In the genomic region with DNA sequence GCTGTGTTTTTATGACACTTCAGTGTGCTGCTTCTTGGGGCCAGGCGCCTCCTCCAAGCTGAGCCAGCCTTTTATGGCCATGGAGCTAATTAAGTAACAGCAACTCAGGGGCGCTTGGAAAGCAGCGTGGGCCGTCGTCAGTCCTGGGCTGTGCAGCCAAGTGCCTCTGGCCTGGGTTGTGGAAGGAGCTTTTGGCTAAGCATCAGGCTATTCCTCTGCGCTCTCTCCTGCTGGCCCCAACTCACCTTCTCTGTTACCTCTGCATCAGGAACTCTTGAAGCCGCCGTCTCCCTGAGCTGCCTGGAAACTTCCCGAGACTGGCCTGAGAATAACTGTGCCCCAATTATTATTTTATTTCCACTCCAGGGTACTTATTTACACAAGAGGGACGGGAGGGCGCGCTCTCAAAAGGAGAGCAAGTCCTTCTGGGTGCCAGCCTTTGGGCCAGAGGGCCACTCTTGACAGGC, we compare ENCODE assay signal across 10 cellular contexts. TPM values are rescaled to one million over a fixed set of nuclear protein-coding genes. Genes with fewer than 3 reads are reported as not detected.
A peak's percentile ranks its signal among the peaks of the same experiment; 100 is the strongest.
DNase-seq lines count a peak whose midpoint lies in the region; ATAC-seq and TF ChIP-seq lines count a peak whose summit lies in the region.
"Had no signal": no experiment of that assay in that cellular context is flagged by ENCODE, and none has a peak within 500 bp of the region (broad histone marks: within the 10 kb centered on the region; RNA-seq: fewer than 3 reads in every experiment).

No MANE protein-coding gene starts in this region.

- H3K4me1 ChIP-seq in breast epithelium (peaks cover 4 to 8% of the 10 kb centered on the region in 2 donors), muscle layer of duodenum (ENCODE audit: control insufficient read depth in 1 of 2, insufficient read depth in 2 of 2, low read length in 2 of 2) (peaks cover 0 to 33% of the 10 kb centered on the region in 2 donors), uterus (peaks cover 0 to 10% of the 10 kb centered on the region in 2 donors)

- TF ChIP-seq POLR2A in breast epithelium (IDR thresholded peaks at IDR 0.05) = no peak
- peak in 1 of 2 donors; percentile 40 for TF ChIP-seq POLR2A in uterus (IDR thresholded peaks at IDR 0.05)

- H3K4me3 Mint-ChIP-seq in MCF 10A (ENCODE audit: unreplicated experiment) = no peak overlapping the region
- H3K4me3 Mint-ChIP-seq in CD4-positive, alpha-beta T cell = no peak overlapping the region
- H3K4me3 Mint-ChIP-seq: activated T-cell treated with anti-CD3 and anti-CD28 coated beads, Interleukin-2, amount 50 U/mL, for 72 hours had no signal

- H3K27me3 Mint-ChIP-seq in MCF 10A (ENCODE audit: insufficient read depth, unreplicated experiment) = no peaks in the 10 kb centered on the region
- H3K27me3 Mint-ChIP-seq in CD4-positive, alpha-beta T cell = peaks cover 7% of the 10 kb centered on the region

- no TSS peak for BruUV-seq in MCF 10A (replicated peaks; lab: Mats Ljungman, UMichigan)

- CTCF ChIA-PET in MCF 10A (lab: Yijun Ruan, JAX) = interaction anchor here (0.6 to 1.5 kb wide), 8 partner anchors 15 to 319 kb away, joined by 3 to 5 read pairs (median 4); no protein-coding TSS in a partner anchor
- CTCF ChIA-PET in CD4-positive, alpha-beta T cell (lab: Charles Lee) = interaction anchor here (0.5 to 0.7 kb wide), 2 partner anchors 10 to 570 kb away, joined by 3 to 4 read pairs; no protein-coding TSS in a partner anchor

- H3K27ac Mint-ChIP-seq in MCF 10A (ENCODE audit: low read depth, unreplicated experiment) = no peak overlapping the region
- no peak overlapping the region for H3K27ac Mint-ChIP-seq in CD4-positive, alpha-beta T cell
- H3K27ac Mint-ChIP-seq: activated T-cell treated with anti-CD3 and anti-CD28 coated beads, Interleukin-2, amount 50 U/mL, for 72 hours had no signal

- TF ChIP-seq CTCF in breast epithelium (IDR thresholded peaks at IDR 0.05) = no peak
- no peak for TF ChIP-seq CTCF in MCF 10A (IDR thresholded peaks at IDR 0.05; ENCODE audit: unreplicated experiment)
- TF ChIP-seq CTCF in foreskin fibroblast (IDR thresholded peaks at IDR 0.05; ENCODE audit: low read depth, low read length) = no peak
- no peak for TF ChIP-seq CTCF in uterus (IDR thresholded peaks at IDR 0.05)
- no peak for TF ChIP-seq CTCF in CD4-positive, alpha-beta T cell (IDR thresholded peaks at IDR 0.05)

- H3K27me3 ChIP-seq in breast epithelium (no peaks in the 10 kb centered on the region), muscle layer of duodenum (ENCODE audit: low read depth, low read length) (no peaks in the 10 kb centered on the region), uterus (no peaks in the 10 kb centered on the region)
- no peaks in the 10 kb centered on the region for H3K27me3 ChIP-seq in CD4-positive, alpha-beta T cell (ENCODE audit: control insufficient read depth, insufficient read depth, low read length)

- H3K9me3 Mint-ChIP-seq in MCF 10A (ENCODE audit: unreplicated experiment) = no peaks in the 10 kb centered on the region
- H3K9me3 Mint-ChIP-seq in CD4-positive, alpha-beta T cell = no peaks in the 10 kb centered on the region
- H3K9me3 Mint-ChIP-seq: activated T-cell treated with anti-CD3 and anti-CD28 coated beads, Interleukin-2, amount 50 U/mL, for 72 hours had no signal

- H3K36me3 ChIP-seq in breast epithelium = no peaks in the 10 kb centered on the region
- H3K36me3 ChIP-seq in muscle layer of duodenum (ENCODE audit: control insufficient read depth in 1 of 2, insufficient read depth in 2 of 2, low read length in 2 of 2) = no peaks in the 10 kb centered on the region
- no peaks in the 10 kb centered on the region for H3K36me3 ChIP-seq in uterus

- H3K4me1 Mint-ChIP-seq in MCF 10A (ENCODE audit: insufficient read depth, unreplicated experiment) = peaks cover 14% of the 10 kb centered on the region
- H3K4me1 Mint-ChIP-seq in CD4-positive, alpha-beta T cell (ENCODE audit: low read depth) = no peaks in the 10 kb centered on the region

- intact Hi-C loops in breast epithelium (cut with DNase I; ENCODE audit: low total_unique reads) = no loop called here
- intact Hi-C loops in MCF 10A (cut with micrococcal nuclease) = no loop called here
- intact Hi-C loops in uterus (cut with DNase I; ENCODE audit: low total_unique reads) = no loop called here
- intact Hi-C loops in CD4-positive, alpha-beta T cell (cut with DNase I, micrococcal nuclease) = no loop called here

- peaks cover 8% of the 10 kb centered on the region for H3K36me3 Mint-ChIP-seq in MCF 10A (ENCODE audit: insufficient read depth, unreplicated experiment)
- H3K36me3 Mint-ChIP-seq in CD4-positive, alpha-beta T cell (ENCODE audit: low read depth) = no peaks in the 10 kb centered on the region

- POLR2A ChIA-PET in MCF 10A (lab: Yijun Ruan, JAX) = interaction anchor here (0.7 to 2.5 kb wide), 8 partner anchors 13 to 69 kb away, joined by 3 to 13 read pairs (median 4); a partner anchor contains a TSS
- POLR2A ChIA-PET in CD4-positive, alpha-beta T cell (lab: Charles Lee) = no interaction called here

- ATAC-seq in CD4-positive, alpha-beta T cell (ENCODE audit: poor library complexity) = no peak
- ATAC-seq: activated T-cell treated with anti-CD3 and anti-CD28 coated beads, Interleukin-2, amount 50 U/mL, for 72 hours had no signal

- H3K9me3 ChIP-seq in breast epithelium = no peaks in the 10 kb centered on the region
- no peaks in the 10 kb centered on the region for H3K9me3 ChIP-seq in muscle layer of duodenum (ENCODE audit: control insufficient read depth in 1 of 2, low read length in 2 of 2)
- H3K9me3 ChIP-seq in uterus = no peaks in the 10 kb centered on the region
- H3K9me3 ChIP-seq in CD4-positive, alpha-beta T cell (ENCODE audit: control insufficient read depth, low read length) = no peaks in the 10 kb centered on the region

- H3K27ac ChIP-seq in breast epithelium = peak overlapping the region; percentile 80 to 88
- H3K27ac ChIP-seq in muscle layer of duodenum (ENCODE audit: low read length) = peak overlapping the region; percentile 83
- H3K27ac ChIP-seq in uterus = peak overlapping the region; percentile 86 to 88
- no peak overlapping the region for H3K27ac ChIP-seq in CD4-positive, alpha-beta T cell (ENCODE audit: low read depth, low read length)

- H3K4me3 ChIP-seq in breast epithelium (no peak overlapping the region), foreskin fibroblast (ENCODE audit: low read depth in 1 of 2, low read length in 2 of 2) (no peak overlapping the region), muscle layer of duodenum (ENCODE audit: low read depth in 1 of 2, low read length in 2 of 2) (no peak overlapping the region), uterus (no peak overlapping the region)

- DNase-seq in breast epithelium (ENCODE audit: low spot score in 2 of 2) (peak in 1 of 2 donors; percentile 94), MCF 10A (ENCODE audit: unreplicated experiment) (no peak), foreskin fibroblast (peak; percentile 21 to 56), uterus (peak; percentile 78 to 88), NCI-H1436 treated with DMSO at 0.1 percent for 48 hours (lab: John Stamatoyannopoulos, UW) (no peak)
- DNase-seq in CD4-positive, alpha-beta T cell = no peak
- no peak for DNase-seq in stimulated activated CD4-positive, alpha-beta T cell treated with anti-CD3 and anti-CD28 coated beads, Interleukin-2, amount 100 ng/mL, for 48 hours
- DNase-seq: activated T-cell treated with anti-CD3 and anti-CD28 coated beads, Interleukin-2, amount 50 U/mL, for 72 hours; MM.1S had no signal

RNA-seq across cellular contexts. Expression of a gene that starts 38.7 kb away (rescaled TPM):
- 10 to 100 TPM; 28.2 to 61.8 (median 31.4) TPM for total RNA-seq in breast epithelium
- total RNA-seq in MCF 10A (2022) = 116 and 139 TPM in 2 replicates
- total RNA-seq in uterus = 10 to 100 TPM in 1 of 4 donors, 1 to 10 TPM in 3; 2.6 to 31.6 (median 5.7) TPM
- under 1 TPM; 0.55 to 0.64 TPM for total RNA-seq in CD4-positive, alpha-beta T cell

Comparison
In these comparisons a context has a peak if more than half of its experiments do, and no peak if none do; other contexts are left out.
1. DNase-seq: peak in foreskin fibroblast (2 of 2) and uterus (2 of 2); none in MCF 10A (single experiment), NCI-H1436 treated with DMSO at 0.1 percent for 48 hours (single experiment), CD4-positive, alpha-beta T cell (0 of 10) and stimulated activated CD4-positive, alpha-beta T cell treated with anti-CD3 and anti-CD28 coated beads, Interleukin-2, amount 100 ng/mL, for 48 hours (0 of 2).